Comparison of ENCODE assay signal across 22 cellular contexts in the genomic region with DNA sequence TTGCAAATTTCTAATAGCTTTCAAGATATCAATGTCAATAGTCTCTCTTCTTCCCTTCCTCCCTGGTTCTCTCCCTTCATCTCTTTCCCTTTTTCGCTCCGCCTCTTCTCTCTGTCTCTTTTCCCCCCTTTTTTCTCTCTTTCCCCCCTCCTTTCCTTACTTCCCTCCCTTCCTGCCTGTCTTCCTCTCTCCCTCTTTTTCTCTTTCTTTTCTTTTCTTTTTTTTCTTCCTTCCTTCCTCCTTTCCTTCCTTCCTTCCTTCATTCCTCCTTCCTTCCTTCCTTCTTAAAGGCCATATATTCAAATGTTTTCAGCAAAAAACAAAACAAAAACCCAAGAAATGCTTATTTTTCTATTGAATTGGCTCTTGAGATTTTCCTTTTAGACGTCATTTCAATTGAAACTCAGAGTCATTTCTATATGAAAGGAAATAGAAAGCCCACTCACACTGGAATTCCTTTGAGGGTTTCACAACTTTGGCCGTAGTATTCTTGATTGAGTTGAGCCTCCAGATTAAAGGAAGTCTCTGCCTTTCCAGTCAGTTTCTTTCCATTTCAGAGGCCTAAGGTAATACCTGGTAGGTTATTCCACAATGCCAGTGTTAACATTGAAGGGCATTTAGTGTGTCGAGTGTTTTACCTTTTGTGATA.
DNase-seq lines count a peak whose midpoint lies in the region; ATAC-seq and TF ChIP-seq lines count a peak whose summit lies in the region.
"Had no signal": no experiment of that assay in that cellular context is flagged by ENCODE, and none has a peak within 500 bp of the region (broad histone marks: within the 10 kb centered on the region; RNA-seq: fewer than 3 reads in every experiment).

No MANE protein-coding gene starts in this region.

- H3K27ac ChIP-seq in SK-N-SH (ENCODE audit: low read depth in 2 of 2, low read length in 1 of 2) (no peak overlapping the region), SK-N-MC (peak overlapping the region; percentile 85)
- H3K27ac ChIP-seq: 22Rv1 had no signal

- no peaks in the 10 kb centered on the region for H3K79me2 ChIP-seq in SK-N-SH (ENCODE audit: insufficient read depth)

- TF ChIP-seq RAD21 in SK-N-SH (IDR thresholded peaks at IDR 0.05; ENCODE audit: low read length), result no peak

- H3K27me3 ChIP-seq in SK-N-SH (ENCODE audit: insufficient read depth), result no peaks in the 10 kb centered on the region

- H3K4me3 ChIP-seq in SK-N-SH (ENCODE audit: low read depth in 2 of 2, low read length in 1 of 2) (no peak overlapping the region), SK-N-MC (peak overlapping the region; percentile 41), fibroblast of mammary gland (ENCODE audit: control insufficient read depth, low read depth, low read length) (no peak overlapping the region)
- H3K4me3 ChIP-seq: GM23338 had no signal

- DNase-seq in SK-N-SH, result no peak
- no peak for DNase-seq in SK-N-MC (ENCODE audit: low read depth, low spot score)
- peak; percentile 62 for DNase-seq in fibroblast of mammary gland (ENCODE audit: low read depth)
- DNase-seq in cortex of kidney (lab: John Stamatoyannopoulos, UW), result no peak
- DNase-seq in T-helper 9 cell, result no peak
- no peak for DNase-seq in GM13976 (ENCODE audit: low spot score)
- DNase-seq: DMS153; GDM1; HCEC 1CT; NCI-H1417; NCI-H187; NCI-H2107; NCI-H510A; NCI-H748 treated with DMSO at 0.1 percent for 48 hours; NK-92 treated with Interleukin-12 subunit alpha and Interleukin-12 subunit beta, amount 100 ng/mL, for 24 hours; OCI-M1; RPMI8226; SW 1271 had no signal

- H3K9me2 ChIP-seq in SK-N-SH, result no peaks in the 10 kb centered on the region

- POLR2A ChIA-PET in SK-N-SH (lab: Yijun Ruan, JAX), result no interaction called here

- in situ Hi-C loops in GM13976 (cut with MboI; ENCODE audit: low sequenced_read_pairs, unreplicated experiment), result no loop called here

- H3K4me1 ChIP-seq in SK-N-SH (ENCODE audit: control insufficient read depth in 1 of 2, insufficient read depth in 2 of 2, low read depth in 1 of 2, low read length in 1 of 2), result peaks cover 0 to 9% of the 10 kb centered on the region in 2 experiments; a peak in 1 of 4 replicates

- no peaks in the 10 kb centered on the region for H4K20me1 ChIP-seq in SK-N-SH (ENCODE audit: insufficient read depth)

- WGBS in SK-N-SH (ENCODE audit: low lambda C conversion rate), result 79% methylated on average over 5 of the region's 5 CpGs

- H3K9me3 ChIP-seq in SK-N-SH (no peaks in the 10 kb centered on the region), SK-N-MC (ENCODE audit: low read depth, low read length) (no peaks in the 10 kb centered on the region)

- 0 out of 2 replicates have a peak overlapping the region, but pooled peaks have one; percentile 1 for H2AFZ ChIP-seq in SK-N-SH (ENCODE audit: low read depth)
- H2AFZ ChIP-seq: GM23338 had no signal

- H3K36me3 ChIP-seq in SK-N-SH (replicated peaks in 1 of 2; ENCODE audit: control insufficient read depth in 1 of 2, insufficient read depth in 2 of 2, low read length in 1 of 2) (no peaks in the 10 kb centered on the region), SK-N-MC (ENCODE audit: insufficient read depth, low read length) (no peaks in the 10 kb centered on the region)

- H3K4me2 ChIP-seq in SK-N-SH, result no peak overlapping the region
- H3K4me2 ChIP-seq: GM23338 had no signal

- no peak for TF ChIP-seq CTCF in SK-N-SH (IDR thresholded peaks at IDR 0.05)
- no peak for TF ChIP-seq CTCF in fibroblast of mammary gland (conservative IDR thresholded peaks at IDR 0.05; ENCODE audit: control insufficient read depth, insufficient read depth, low read depth, low read length)
- no peak for TF ChIP-seq CTCF in GM13976 (IDR thresholded peaks at IDR 0.05; ENCODE audit: borderline replicate concordance, control extremely low read depth, extremely low read depth, insufficient read depth, missing control alignments)

- H3K9ac ChIP-seq in SK-N-SH (no peak overlapping the region), SK-N-MC (ENCODE audit: insufficient read length) (no peak overlapping the region)

- CTCF ChIA-PET in SK-N-SH (lab: Yijun Ruan, JAX), result interaction anchor here (1.0 kb wide), 1 partner anchor 73 kb away, joined by 3 read pairs; no protein-coding TSS in a partner anchor

- H3F3A ChIP-seq in SK-N-SH (replicated peaks; ENCODE audit: insufficient read depth), result no peaks in the 10 kb centered on the region

- TF ChIP-seq EP300 in SK-N-SH (IDR thresholded peaks at IDR 0.05; ENCODE audit: borderline replicate concordance in 1 of 2, low read depth in 1 of 2, low read length in 1 of 2), result no peak

- no peak for ATAC-seq in SK-N-SH treated with all-trans-retinoic acid at 6 μM for 48 hours
- ATAC-seq in HG02981 (IDR thresholded peaks at IDR 0.05; ENCODE audit: unreplicated experiment), result no peak
- ATAC-seq: GM23338 had no signal

TF ChIP-seq in SK-N-SH, 30 proteins besides CTCF, POLR2A, EP300 and RAD21 (continues in another document):
- TF ChIP-seq TAF1 (IDR thresholded peaks at IDR 0.05; ENCODE audit: borderline replicate concordance, low read depth, low read length) (no peak), FOSL2 (IDR thresholded peaks at IDR 0.05; ENCODE audit: borderline replicate concordance, low read depth) (no peak), RFX5 (IDR thresholded peaks at IDR 0.05; ENCODE audit: low read length) (no peak), EZH2phosphoT487 (IDR thresholded peaks at IDR 0.05; ENCODE audit: borderline replicate concordance, low read depth) (no peak), ELF1 (IDR thresholded peaks at IDR 0.05) (no peak), TCF12 (IDR thresholded peaks at IDR 0.05) (no peak), TEAD4 (IDR thresholded peaks at IDR 0.05; ENCODE audit: borderline replicate concordance, insufficient read depth) (no peak), CHD2 (IDR thresholded peaks at IDR 0.05; ENCODE audit: low read length, partially characterized antibody) (no peak), SIN3A (IDR thresholded peaks at IDR 0.05; ENCODE audit: borderline replicate concordance, low read depth, low read length) (no peak), YY1 (IDR thresholded peaks at IDR 0.05; ENCODE audit: low read depth) (no peak), RXRA (IDR thresholded peaks at IDR 0.05; ENCODE audit: borderline replicate concordance, low read depth) (no peak), JUND (IDR thresholded peaks at IDR 0.05) (no peak), POLR2AphosphoS5 (IDR thresholded peaks at IDR 0.05; ENCODE audit: low read depth, low read length) (no peak), MXI1 (IDR thresholded peaks at IDR 0.05; ENCODE audit: low read depth, low read length) (no peak)
- TF ChIP-seq, protein P1, sequence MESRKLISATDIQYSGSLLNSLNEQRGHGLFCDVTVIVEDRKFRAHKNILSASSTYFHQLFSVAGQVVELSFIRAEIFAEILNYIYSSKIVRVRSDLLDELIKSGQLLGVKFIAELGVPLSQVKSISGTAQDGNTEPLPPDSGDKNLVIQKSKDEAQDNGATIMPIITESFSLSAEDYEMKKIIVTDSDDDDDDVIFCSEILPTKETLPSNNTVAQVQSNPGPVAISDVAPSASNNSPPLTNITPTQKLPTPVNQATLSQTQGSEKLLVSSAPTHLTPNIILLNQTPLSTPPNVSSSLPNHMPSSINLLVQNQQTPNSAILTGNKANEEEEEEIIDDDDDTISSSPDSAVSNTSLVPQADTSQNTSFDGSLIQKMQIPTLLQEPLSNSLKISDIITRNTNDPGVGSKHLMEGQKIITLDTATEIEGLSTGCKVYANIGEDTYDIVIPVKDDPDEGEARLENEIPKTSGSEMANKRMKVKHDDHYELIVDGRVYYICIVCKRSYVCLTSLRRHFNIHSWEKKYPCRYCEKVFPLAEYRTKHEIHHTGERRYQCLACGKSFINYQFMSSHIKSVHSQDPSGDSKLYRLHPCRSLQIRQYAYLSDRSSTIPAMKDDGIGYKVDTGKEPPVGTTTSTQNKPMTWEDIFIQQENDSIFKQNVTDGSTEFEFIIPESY (IDR thresholded peaks at IDR 0.05; ENCODE audit: borderline replicate concordance, low read depth), result no peak

TF ChIP-seq in SK-N-SH treated with all-trans-retinoic acid at 6 μM for 48 hours, 23 proteins besides CTCF, POLR2A, EP300 and RAD21:
- TF ChIP-seq ZC3H10 (CRISPR knock-in tag; IDR thresholded peaks at IDR 0.05), result no peak
- no peak for TF ChIP-seq ZNF8 (CRISPR knock-in tag; IDR thresholded peaks at IDR 0.05)
- TF ChIP-seq ZNF565 (CRISPR knock-in tag; conservative IDR thresholded peaks at IDR 0.05; ENCODE audit: low read depth), result no peak
- no peak for TF ChIP-seq GLIS3 (CRISPR knock-in tag; IDR thresholded peaks at IDR 0.05)
- no peak for TF ChIP-seq ZFP30 (CRISPR knock-in tag; IDR thresholded peaks at IDR 0.05)
- no peak for TF ChIP-seq ZNF70 (CRISPR knock-in tag; IDR thresholded peaks at IDR 0.05)
- TF ChIP-seq OSR1 (CRISPR knock-in tag; IDR thresholded peaks at IDR 0.05), result no peak
- TF ChIP-seq, protein P2, sequence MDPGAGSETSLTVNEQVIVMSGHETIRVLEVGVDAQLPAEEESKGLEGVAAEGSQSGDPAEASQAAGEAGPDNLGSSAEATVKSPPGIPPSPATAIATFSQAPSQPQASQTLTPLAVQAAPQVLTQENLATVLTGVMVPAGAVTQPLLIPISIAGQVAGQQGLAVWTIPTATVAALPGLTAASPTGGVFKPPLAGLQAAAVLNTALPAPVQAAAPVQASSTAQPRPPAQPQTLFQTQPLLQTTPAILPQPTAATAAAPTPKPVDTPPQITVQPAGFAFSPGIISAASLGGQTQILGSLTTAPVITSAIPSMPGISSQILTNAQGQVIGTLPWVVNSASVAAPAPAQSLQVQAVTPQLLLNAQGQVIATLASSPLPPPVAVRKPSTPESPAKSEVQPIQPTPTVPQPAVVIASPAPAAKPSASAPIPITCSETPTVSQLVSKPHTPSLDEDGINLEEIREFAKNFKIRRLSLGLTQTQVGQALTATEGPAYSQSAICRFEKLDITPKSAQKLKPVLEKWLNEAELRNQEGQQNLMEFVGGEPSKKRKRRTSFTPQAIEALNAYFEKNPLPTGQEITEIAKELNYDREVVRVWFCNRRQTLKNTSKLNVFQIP (CRISPR knock-in tag; IDR thresholded peaks at IDR 0.05; ENCODE audit: borderline replicate concordance, low read depth), result no peak
- TF ChIP-seq, protein P3, sequence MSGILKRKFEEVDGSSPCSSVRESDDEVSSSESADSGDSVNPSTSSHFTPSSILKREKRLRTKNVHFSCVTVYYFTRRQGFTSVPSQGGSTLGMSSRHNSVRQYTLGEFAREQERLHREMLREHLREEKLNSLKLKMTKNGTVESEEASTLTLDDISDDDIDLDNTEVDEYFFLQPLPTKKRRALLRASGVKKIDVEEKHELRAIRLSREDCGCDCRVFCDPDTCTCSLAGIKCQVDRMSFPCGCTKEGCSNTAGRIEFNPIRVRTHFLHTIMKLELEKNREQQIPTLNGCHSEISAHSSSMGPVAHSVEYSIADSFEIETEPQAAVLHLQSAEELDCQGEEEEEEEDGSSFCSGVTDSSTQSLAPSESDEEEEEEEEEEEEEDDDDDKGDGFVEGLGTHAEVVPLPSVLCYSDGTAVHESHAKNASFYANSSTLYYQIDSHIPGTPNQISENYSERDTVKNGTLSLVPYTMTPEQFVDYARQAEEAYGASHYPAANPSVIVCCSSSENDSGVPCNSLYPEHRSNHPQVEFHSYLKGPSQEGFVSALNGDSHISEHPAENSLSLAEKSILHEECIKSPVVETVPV (CRISPR knock-in tag; IDR thresholded peaks at IDR 0.05), result no peak
